8 cellular contexts compared by ENCODE assay signal in the genomic region with DNA sequence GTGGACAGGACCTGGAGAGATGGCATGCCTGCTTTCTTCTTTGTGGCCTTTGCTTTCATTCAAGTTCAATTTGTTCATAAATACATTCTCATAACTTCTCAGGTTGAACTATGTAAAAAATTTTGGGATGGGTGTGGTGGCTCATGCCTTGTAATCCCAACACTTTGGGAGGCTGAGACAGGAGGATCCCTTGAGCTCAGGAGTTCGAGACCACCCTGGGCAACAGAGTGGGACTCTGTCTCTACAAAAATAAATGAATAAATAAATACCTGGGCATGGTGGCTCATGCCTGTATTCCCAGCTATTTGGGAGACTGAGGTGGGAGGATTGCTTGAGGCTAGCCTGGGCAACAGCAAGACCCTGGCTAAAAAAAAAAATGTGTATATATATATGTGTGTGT. TPM values are rescaled to one million over a fixed set of nuclear protein-coding genes. Genes with fewer than 3 reads are reported as not detected.
DNase-seq lines count a peak whose midpoint lies in the region; ATAC-seq and TF ChIP-seq lines count a peak whose summit lies in the region.

No MANE protein-coding gene starts in this region.

- no peaks in the 10 kb centered on the region for H3K27me3 ChIP-seq in right atrium auricular region

- TF ChIP-seq CTCF in right atrium auricular region (IDR thresholded peaks at IDR 0.05): no peak

- H3K27ac ChIP-seq in right atrium auricular region: peak overlapping the region; percentile 99

- DNase-seq in right atrium auricular region (ENCODE audit: low spot score) (no peak), Right ventricle myocardium inferior (ENCODE audit: missing footprints) (no peak), NCI-H526 (lab: John Stamatoyannopoulos, UW) (no peak)
- no peak for DNase-seq in naive thymus-derived CD8-positive, alpha-beta T cell
- DNase-seq in stimulated activated naive CD4-positive, alpha-beta T cell treated with Interleukin-2 at 50 U/mL for 16 hours (lab: John Stamatoyannopoulos, UW): no peak

- POLR2A ChIA-PET in naive thymus-derived CD8-positive, alpha-beta T cell (lab: Charles Lee): no interaction called here

- peaks cover 0 to 53% of the 10 kb centered on the region in 2 donors for H3K4me1 ChIP-seq in right atrium auricular region

- no peaks in the 10 kb centered on the region for H3K9me3 Mint-ChIP-seq in dendritic cell treated with granulocyte-macrophage colony-stimulating factor and Interleukin-4, amounts not matched to agents 40 ng/mL and 50 ng/mL, for 4 days
- no peaks in the 10 kb centered on the region for H3K9me3 Mint-ChIP-seq in naive thymus-derived CD8-positive, alpha-beta T cell

- peaks cover 19% of the 10 kb centered on the region for H3K36me3 Mint-ChIP-seq in dendritic cell treated with granulocyte-macrophage colony-stimulating factor and Interleukin-4, amounts not matched to agents 40 ng/mL and 50 ng/mL, for 4 days (ENCODE audit: low read depth)
- no peaks in the 10 kb centered on the region for H3K36me3 Mint-ChIP-seq in naive thymus-derived CD8-positive, alpha-beta T cell

- no peaks in the 10 kb centered on the region for H3K36me3 ChIP-seq in right atrium auricular region

- no peaks in the 10 kb centered on the region for H3K9me3 ChIP-seq in right atrium auricular region

- H3K27me3 Mint-ChIP-seq in dendritic cell treated with granulocyte-macrophage colony-stimulating factor and Interleukin-4, amounts not matched to agents 40 ng/mL and 50 ng/mL, for 4 days: no peaks in the 10 kb centered on the region
- H3K27me3 Mint-ChIP-seq in naive thymus-derived CD8-positive, alpha-beta T cell: peaks cover 0 to 3% (median 2%) of the 10 kb centered on the region in 5 donors

- H3K4me3 ChIP-seq in right atrium auricular region: peak overlapping the region in 1 of 2 donors; percentile 96

- intact Hi-C loops in Right ventricle myocardium inferior (cut with DNase I): loop anchor here (5.0 kb wide), 1 partner anchor 45 kb away; no protein-coding TSS in a partner anchor
- intact Hi-C loops in dendritic cell treated with granulocyte-macrophage colony-stimulating factor and Interleukin-4, amounts not matched to agents 40 ng/mL and 50 ng/mL, for 4 days (cut with micrococcal nuclease): no loop called here

- H3K4me1 Mint-ChIP-seq in dendritic cell treated with granulocyte-macrophage colony-stimulating factor and Interleukin-4, amounts not matched to agents 40 ng/mL and 50 ng/mL, for 4 days (ENCODE audit: low read depth): peaks cover 61% of the 10 kb centered on the region
- H3K4me1 Mint-ChIP-seq in naive thymus-derived CD8-positive, alpha-beta T cell: peaks cover 11 to 42% (median 31%) of the 10 kb centered on the region in 4 donors

- peak overlapping the region; percentile 100 for H3K27ac Mint-ChIP-seq in dendritic cell treated with granulocyte-macrophage colony-stimulating factor and Interleukin-4, amounts not matched to agents 40 ng/mL and 50 ng/mL, for 4 days
- peak overlapping the region in 5 of 10 donors; percentile 3 to 88 (median 64) for H3K27ac Mint-ChIP-seq in naive thymus-derived CD8-positive, alpha-beta T cell

- ATAC-seq in Right ventricle myocardium inferior (no peak), GM19463 (IDR thresholded peaks at IDR 0.05; ENCODE audit: unreplicated experiment) (no peak), HG03108 (IDR thresholded peaks at IDR 0.05; ENCODE audit: unreplicated experiment) (no peak)
- no peak for ATAC-seq in naive thymus-derived CD8-positive, alpha-beta T cell

- no peak overlapping the region for H3K4me3 Mint-ChIP-seq in dendritic cell treated with granulocyte-macrophage colony-stimulating factor and Interleukin-4, amounts not matched to agents 40 ng/mL and 50 ng/mL, for 4 days
- H3K4me3 Mint-ChIP-seq in naive thymus-derived CD8-positive, alpha-beta T cell: peak overlapping the region in 8 of 10 donors; percentile 60 to 89 (median 74)

RNA-seq across cellular contexts. Expression of a gene that starts 2.1 kb away (rescaled TPM):
- total RNA-seq in right atrium auricular region (10 to 100 TPM; 55.7 to 63.9 TPM), Right ventricle myocardium inferior (70.0 TPM)
- total RNA-seq in naive thymus-derived CD8-positive, alpha-beta T cell: 10 to 100 TPM; 10.0 to 11.4 TPM
- 1 to 10 TPM in 2 of 3 donors, under 1 TPM in 1; 0.70 to 2.1 (median 2.0) TPM for polyA plus RNA-seq in naive thymus-derived CD8-positive, alpha-beta T cell
